33 cellular contexts compared by ENCODE assay signal in the genomic region with DNA sequence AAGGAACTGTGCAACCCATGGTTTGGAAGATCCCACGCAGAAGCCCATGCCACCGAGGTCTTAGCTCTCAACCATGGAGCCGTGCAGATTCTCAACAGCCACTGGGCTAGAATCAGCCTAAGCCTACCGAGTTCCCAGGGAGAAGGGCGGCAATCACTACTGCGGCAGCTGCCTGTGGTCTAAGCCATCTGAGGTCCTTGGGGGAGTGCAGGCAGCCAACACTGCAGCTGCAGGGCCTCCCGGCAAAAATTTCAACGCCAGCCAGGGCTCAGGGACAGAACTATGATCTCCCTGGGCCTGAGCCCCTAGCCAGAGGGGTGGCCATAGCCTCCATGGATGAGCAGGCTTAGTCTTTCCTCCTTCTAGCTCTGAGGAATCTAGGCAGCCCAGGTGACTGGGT.
"Had no signal": no experiment of that assay in that cellular context is flagged by ENCODE, and none has a peak within 500 bp of the region (broad histone marks: within the 10 kb centered on the region; RNA-seq: fewer than 3 reads in every experiment).

No MANE protein-coding gene starts in this region.

- H3K9me3 ChIP-seq: adrenal gland, body of pancreas, colonic mucosa, esophagus squamous epithelium had no signal

- DNase-seq: activated B cell treated with CpG ODN at 0.5 μM for 24 hours; activated CD4-positive, alpha-beta T cell treated with anti-CD3 and anti-CD28 coated beads for 48 hours; activated CD4-positive, alpha-beta T cell treated with anti-CD3 and anti-CD28 coated beads, Interleukin-2, amount 50 U/mL, for 1 hour; activated CD4-positive, alpha-beta T cell treated with anti-CD3 and anti-CD28 coated beads, Interleukin-2, amount 50 U/mL, for 48 hours; activated CD8-positive, alpha-beta memory T cell treated with anti-CD3 and anti-CD28 coated beads for 24 hours; activated CD8-positive, alpha-beta T cell treated with anti-CD3 and anti-CD28 coated beads for 36 hours; activated effector memory CD4-positive, alpha-beta T cell treated with Interleukin-2 at 50 U/mL for 16 hours; activated gamma-delta T cell treated with Interleukin-2 at 50 U/mL for 16 hours; activated naive CD4-positive, alpha-beta T cell treated with anti-CD3 and anti-CD28 coated beads, Interleukin-2, amount 50 U/mL, for 16 hours; activated naive CD4-positive, alpha-beta T cell treated with Interleukin-2 at 50 U/mL for 16 hours; activated naive CD8-positive, alpha-beta T cell treated with anti-CD3 and anti-CD28 coated beads for 36 hours; activated naive CD8-positive, alpha-beta T cell treated with anti-CD3 and anti-CD28 coated beads, Interleukin-2, amount 50 U/mL, for 24 hours; activated T-cell treated with anti-CD3 and anti-CD28 coated beads, Interleukin-2, amount 50 U/mL, for 4 hours; adrenal gland; amygdala; aorta; body of pancreas; central memory CD4-positive, alpha-beta T cell; cerebellar nuclear complex; colonic mucosa; effector CD8-positive, alpha-beta T cell; esophagus squamous epithelium; foreskin melanocyte; T-helper 1 cell; T-helper 17 cell; T1000; WERI-Rb-1 had no signal

- ATAC-seq: activated CD4-positive, CD25-positive, alpha-beta regulatory T cell treated with anti-CD3 and anti-CD28 coated beads, Interleukin-2, amount 50 U/mL, for 24 hours; activated CD8-positive, alpha-beta T cell treated with anti-CD3 and anti-CD28 coated beads for 36 hours; activated naive CD8-positive, alpha-beta T cell treated with anti-CD3 and anti-CD28 coated beads, Interleukin-2, amount 50 U/mL, for 24 hours; activated T-cell treated with anti-CD3 and anti-CD28 coated beads, Interleukin-2, amount 50 U/mL, for 4 hours; activated T-helper 17 cell treated with anti-CD3 and anti-CD28 coated beads, Interleukin-2, amount 50 U/mL, for 72 hours; body of pancreas; gastroesophageal sphincter; T-helper 17 cell had no signal

- H3K36me3 ChIP-seq: adrenal gland, colonic mucosa, esophagus squamous epithelium, gastroesophageal sphincter, WERI-Rb-1 had no signal

- H3K27ac ChIP-seq: adrenal gland, body of pancreas, colonic mucosa, epithelial cell of prostate, esophagus squamous epithelium, gastroesophageal sphincter, WERI-Rb-1 had no signal

- H3K4me1 ChIP-seq: adrenal gland, body of pancreas, colonic mucosa, esophagus squamous epithelium, gastroesophageal sphincter had no signal

- H3K27me3 ChIP-seq: adrenal gland, body of pancreas, colonic mucosa, esophagus squamous epithelium, gastroesophageal sphincter had no signal

- H3K4me3 ChIP-seq: adrenal gland, body of pancreas, colonic mucosa, esophagus squamous epithelium, gastroesophageal sphincter had no signal

- FAIRE-seq: endometrium, endothelial cell of umbilical vein had no signal
